8 cellular contexts compared by ENCODE assay signal in genomic region chr3:45225465-45226205, GRCh38. TPM values are rescaled to one million over a fixed set of nuclear protein-coding genes. Genes with fewer than 3 reads are reported as not detected.
DNase-seq lines count a peak whose midpoint lies in the region; ATAC-seq and FAIRE-seq lines count a peak whose summit lies in the region.

No MANE protein-coding gene starts in this region.

- H3K9ac ChIP-seq in endocrine pancreas (ENCODE audit: control insufficient read depth, insufficient read depth, low read length): peak overlapping the region; percentile 10

- no peaks in the 10 kb centered on the region for H3K36me3 ChIP-seq in endocrine pancreas (ENCODE audit: control insufficient read depth, insufficient read depth, low read length)

- peaks cover 73% of the 10 kb centered on the region for H3K27me3 Mint-ChIP-seq in activated CD4-positive, alpha-beta T cell treated with anti-CD3 and anti-CD28 coated beads, Interleukin-2, amount 10 ng/mL, durations not matched to agents 24 days and 14 days
- peaks cover 66 to 83% (median 75%) of the 10 kb centered on the region in 3 donors for H3K27me3 Mint-ChIP-seq in naive B cell

- H3K27me3 ChIP-seq in endocrine pancreas (ENCODE audit: control insufficient read depth, insufficient read depth, low read length): no peaks in the 10 kb centered on the region

- no peaks in the 10 kb centered on the region for H3K9me3 ChIP-seq in endocrine pancreas (ENCODE audit: control insufficient read depth, low read length)

- DNase-seq in AML-193 (lab: John Stamatoyannopoulos, UW) (peak; percentile 11 to 34), GM19240 (ENCODE audit: insufficient read length, low spot score) (peak; percentile 44), naive B cell (peak; percentile 11), urothelium cell line (ENCODE audit: low spot score) (peak; percentile 45), sciatic nerve (ENCODE audit: low spot score) (no peak)
- DNase-seq in activated CD4-positive, alpha-beta T cell treated with anti-CD3 and anti-CD28 coated beads, Interleukin-2, amount 10 ng/mL, durations not matched to agents 24 days and 14 days: peak; percentile 82

- H3K36me3 Mint-ChIP-seq in activated CD4-positive, alpha-beta T cell treated with anti-CD3 and anti-CD28 coated beads, Interleukin-2, amount 10 ng/mL, durations not matched to agents 24 days and 14 days (ENCODE audit: low read depth): no peaks in the 10 kb centered on the region
- no peaks in the 10 kb centered on the region for H3K36me3 Mint-ChIP-seq in naive B cell

- intact Hi-C loops in activated CD4-positive, alpha-beta T cell treated with anti-CD3 and anti-CD28 coated beads, Interleukin-2, amount 10 ng/mL, durations not matched to agents 24 days and 14 days (cut with micrococcal nuclease): loop anchor here (1.0 to 10.0 kb wide), 5 partner anchors 58 to 463 kb away; partner anchors contain the start of gene SACM1L
- intact Hi-C loops in sciatic nerve (cut with DNase I): loop anchor here (10.0 kb wide), 1 partner anchor 269 kb away; no protein-coding TSS in a partner anchor

- no peaks in the 10 kb centered on the region for H3K9me3 Mint-ChIP-seq in activated CD4-positive, alpha-beta T cell treated with anti-CD3 and anti-CD28 coated beads, Interleukin-2, amount 10 ng/mL, durations not matched to agents 24 days and 14 days
- no peaks in the 10 kb centered on the region for H3K9me3 Mint-ChIP-seq in naive B cell

- H3K4me1 Mint-ChIP-seq in activated CD4-positive, alpha-beta T cell treated with anti-CD3 and anti-CD28 coated beads, Interleukin-2, amount 10 ng/mL, durations not matched to agents 24 days and 14 days: peaks cover 12% of the 10 kb centered on the region
- peaks cover 4 to 20% (median 9%) of the 10 kb centered on the region in 3 donors for H3K4me1 Mint-ChIP-seq in naive B cell

- H3K27ac Mint-ChIP-seq in activated CD4-positive, alpha-beta T cell treated with anti-CD3 and anti-CD28 coated beads, Interleukin-2, amount 10 ng/mL, durations not matched to agents 24 days and 14 days: no peak overlapping the region
- no peak overlapping the region for H3K27ac Mint-ChIP-seq in naive B cell

- H3K4me3 Mint-ChIP-seq in activated CD4-positive, alpha-beta T cell treated with anti-CD3 and anti-CD28 coated beads, Interleukin-2, amount 10 ng/mL, durations not matched to agents 24 days and 14 days: peak overlapping the region; percentile 42
- H3K4me3 Mint-ChIP-seq in naive B cell: peak overlapping the region in 4 of 8 donors; percentile 34 to 90 (median 53)

- peak; percentile 24 for ATAC-seq in HG03457 (IDR thresholded peaks at IDR 0.05; ENCODE audit: unreplicated experiment)
- ATAC-seq in naive B cell (ENCODE audit: low read depth in 2 of 2): peak; percentile 33 to 37
- no peak for ATAC-seq in sciatic nerve

- no peaks in the 10 kb centered on the region for H3K4me1 ChIP-seq in endocrine pancreas (ENCODE audit: control insufficient read depth, insufficient read depth, low read length)

- no peak overlapping the region for H3K4me3 ChIP-seq in endocrine pancreas (ENCODE audit: control insufficient read depth, insufficient read depth, low read length)

- FAIRE-seq in urothelium cell line (lab: Jason Lieb, UNC): peak; percentile 73

RNA-seq across cellular contexts. Expression of gene TMEM158, which starts 0.5 kb away (rescaled TPM):
- 0.44 and 0.66 TPM in 2 replicates for total RNA-seq in activated CD4-positive, alpha-beta T cell treated with anti-CD3 and anti-CD28 coated beads, Interleukin-2, amount 10 ng/mL, durations not matched to agents 24 days and 14 days
- under 1 TPM in 1 of 6 donors, not detected in 5; 0.17 TPM for polyA plus RNA-seq in naive B cell (ENCODE audit: low read depth in 6 of 6)
- total RNA-seq in sciatic nerve: 6.5 TPM
